ENCODE assay signal across 8 cellular contexts in genomic region chr19:639251-640155, GRCh38. TPM values are rescaled to one million over a fixed set of nuclear protein-coding genes. Genes with fewer than 3 reads are reported as not detected.
DNase-seq lines count a peak whose midpoint lies in the region; ATAC-seq and TF ChIP-seq lines count a peak whose summit lies in the region.

FGF22 (plus strand) TSS chr19:639879; CDS start chr19:639926, 47 bp downstream.

- H3K36me3 ChIP-seq in BJ (ENCODE audit: control insufficient read depth, insufficient read depth, low read length), result no peaks in the 10 kb centered on the region
- H3K36me3 ChIP-seq in SU-DHL-6 (ENCODE audit: low read length), result no peaks in the 10 kb centered on the region
- H3K36me3 ChIP-seq in ovary, result no peaks in the 10 kb centered on the region
- peaks cover 2% of the 10 kb centered on the region for H3K36me3 ChIP-seq in suprapubic skin

- H3F3A ChIP-seq in SU-DHL-6 (ENCODE audit: insufficient read depth), result no peaks in the 10 kb centered on the region

- no peaks in the 10 kb centered on the region for H3K27me3 Mint-ChIP-seq in activated naive CD8-positive, alpha-beta T cell

- peak; percentile 58 for ATAC-seq in GM21360 (IDR thresholded peaks at IDR 0.05; ENCODE audit: unreplicated experiment)
- ATAC-seq in Right ventricle myocardium inferior, result peak; percentile 95

- TF ChIP-seq POLR2A in ovary (IDR thresholded peaks at IDR 0.05) (no peak), suprapubic skin (IDR thresholded peaks at IDR 0.05) (no peak)

- H3K4me1 Mint-ChIP-seq in activated naive CD8-positive, alpha-beta T cell (ENCODE audit: low read depth), result peaks cover 7% of the 10 kb centered on the region

- CTCF ChIA-PET in BJ (lab: Yijun Ruan, JAX), result no interaction called here

- DNase-seq in BJ (ENCODE audit: low read depth), result no peak
- peak; percentile 89 for DNase-seq in LoVo (ENCODE audit: low spot score)
- peak; percentile 96 for DNase-seq in Right ventricle myocardium inferior (ENCODE audit: missing footprints)
- peak; percentile 91 to 96 (median 95) for DNase-seq in ovary
- DNase-seq in suprapubic skin (ENCODE audit: low spot score in 2 of 2), result peak; percentile 95 to 98

- peak within 1 kb of the TSS; percentile 87 for H3K4me3 Mint-ChIP-seq in activated naive CD8-positive, alpha-beta T cell

- TF ChIP-seq EP300 in ovary (IDR thresholded peaks at IDR 0.05) (no peak), suprapubic skin (IDR thresholded peaks at IDR 0.05) (no peak)

- no peaks in the 10 kb centered on the region for H4K20me1 ChIP-seq in SU-DHL-6 (ENCODE audit: low read depth, low read length)

- H3K4me2 ChIP-seq in SU-DHL-6 (ENCODE audit: low read depth, low read length, poor library complexity, severe bottlenecking), result peak within 1 kb of the TSS; percentile 85

- H3K4me3 ChIP-seq in BJ (ENCODE audit: low read depth, low read length) (peak within 1 kb of the TSS; percentile 41), SU-DHL-6 (ENCODE audit: insufficient read depth, low read length, poor library complexity, severe bottlenecking) (peak within 1 kb of the TSS; percentile 50), ovary (peak within 1 kb of the TSS; percentile 41), suprapubic skin (peak within 1 kb of the TSS; percentile 51)

- H3K9me3 ChIP-seq in SU-DHL-6 (ENCODE audit: insufficient read depth, low read length), result no peaks in the 10 kb centered on the region
- no peaks in the 10 kb centered on the region for H3K9me3 ChIP-seq in ovary
- no peaks in the 10 kb centered on the region for H3K9me3 ChIP-seq in suprapubic skin

- H3K36me3 Mint-ChIP-seq in activated naive CD8-positive, alpha-beta T cell, result no peaks in the 10 kb centered on the region

- 3 to 4% (median 4%) methylated on average over 93 to 108 of the region's 108 CpGs for WGBS in ovary, 3 donors
- WGBS in suprapubic skin, result 5% methylated on average over 51 of the region's 108 CpGs

- no peaks in the 10 kb centered on the region for H3K9me3 Mint-ChIP-seq in activated naive CD8-positive, alpha-beta T cell (ENCODE audit: low read depth)

- H3K27me3 ChIP-seq in BJ (ENCODE audit: control insufficient read depth, insufficient read depth, low read length) (no peaks in the 10 kb centered on the region), SU-DHL-6 (ENCODE audit: low read length) (no peaks in the 10 kb centered on the region), ovary (no peaks in the 10 kb centered on the region), suprapubic skin (no peaks in the 10 kb centered on the region)

- H3K9ac ChIP-seq in SU-DHL-6 (ENCODE audit: low read length), result peak within 1 kb of the TSS; percentile 35; the same call in 1 of the 2 replicates

- H3K79me2 ChIP-seq in SU-DHL-6 (ENCODE audit: insufficient read depth, low read length), result no peaks in the 10 kb centered on the region

- H3K27ac ChIP-seq in SU-DHL-6 (ENCODE audit: low read depth, low read length) (no peak within 1 kb of the TSS), ovary (peak within 1 kb of the TSS in 1 of 2 donors; percentile 50), suprapubic skin (no peak within 1 kb of the TSS)

- H2AFZ ChIP-seq in SU-DHL-6 (ENCODE audit: low read depth, low read length, severe bottlenecking), result no peak within 1 kb of the TSS

- peak within 1 kb of the TSS; percentile 85 for H3K27ac Mint-ChIP-seq in activated naive CD8-positive, alpha-beta T cell

- no peak for TF ChIP-seq CTCF in BJ (IDR thresholded peaks at IDR 0.05; ENCODE audit: insufficient read depth, low read depth, low read length)
- TF ChIP-seq CTCF in SU-DHL-6 (IDR thresholded peaks at IDR 0.05; ENCODE audit: insufficient read depth, low read length, poor library complexity, severe bottlenecking), result no peak
- TF ChIP-seq CTCF in ovary (IDR thresholded peaks at IDR 0.05), result peak in 1 of 3 donors; percentile 20
- peak in 1 of 2 donors; percentile 9 for TF ChIP-seq CTCF in suprapubic skin (IDR thresholded peaks at IDR 0.05)

- no peaks in the 10 kb centered on the region for H3K9me2 ChIP-seq in SU-DHL-6 (replicated peaks; ENCODE audit: insufficient read depth, low read length)

- H3K4me1 ChIP-seq in ovary (ENCODE audit: insufficient read depth) (peaks cover 12% of the 10 kb centered on the region), suprapubic skin (peaks cover 11% of the 10 kb centered on the region)

- intact Hi-C loops in Right ventricle myocardium inferior (cut with DNase I) (no loop called here), ovary (cut with DNase I) (no loop called here)

- POLR2A ChIA-PET in BJ (lab: Charles Lee), result no interaction called here

RNA-seq across cellular contexts. Expression of gene FGF22, which starts in this region (rescaled TPM):
- 0.05 TPM in 1 of 2 replicates, not detected in the other for polyA plus RNA-seq in BJ (2011; rRNA removed)
- polyA minus RNA-seq in BJ (2011; rRNA and poly(A)+ RNA removed), result not detected in 2 replicates
- not detected for total RNA-seq in Right ventricle myocardium inferior
- total RNA-seq in ovary, result 1 to 10 TPM in 6 of 7 donors, under 1 TPM in 1; 0.23 to 4.4 (median 2.2) TPM
- 1 to 10 TPM in 1 of 2 donors, not detected in 1; 4.2 TPM for polyA plus RNA-seq in ovary
- total RNA-seq in suprapubic skin, result 10 to 100 TPM in 2 of 4 donors, 1 to 10 TPM in 2; 5.2 to 13.0 (median 9.2) TPM

Comparison
In these comparisons a context has a peak if more than half of its experiments do, and no peak if none do; other contexts are left out.
1. Peak in DNase-seq and ATAC-seq in Right ventricle myocardium inferior; RNA of the gene not detected or under 1 TPM.